1 cellular context compared by ENCODE assay signal in the genomic region with DNA sequence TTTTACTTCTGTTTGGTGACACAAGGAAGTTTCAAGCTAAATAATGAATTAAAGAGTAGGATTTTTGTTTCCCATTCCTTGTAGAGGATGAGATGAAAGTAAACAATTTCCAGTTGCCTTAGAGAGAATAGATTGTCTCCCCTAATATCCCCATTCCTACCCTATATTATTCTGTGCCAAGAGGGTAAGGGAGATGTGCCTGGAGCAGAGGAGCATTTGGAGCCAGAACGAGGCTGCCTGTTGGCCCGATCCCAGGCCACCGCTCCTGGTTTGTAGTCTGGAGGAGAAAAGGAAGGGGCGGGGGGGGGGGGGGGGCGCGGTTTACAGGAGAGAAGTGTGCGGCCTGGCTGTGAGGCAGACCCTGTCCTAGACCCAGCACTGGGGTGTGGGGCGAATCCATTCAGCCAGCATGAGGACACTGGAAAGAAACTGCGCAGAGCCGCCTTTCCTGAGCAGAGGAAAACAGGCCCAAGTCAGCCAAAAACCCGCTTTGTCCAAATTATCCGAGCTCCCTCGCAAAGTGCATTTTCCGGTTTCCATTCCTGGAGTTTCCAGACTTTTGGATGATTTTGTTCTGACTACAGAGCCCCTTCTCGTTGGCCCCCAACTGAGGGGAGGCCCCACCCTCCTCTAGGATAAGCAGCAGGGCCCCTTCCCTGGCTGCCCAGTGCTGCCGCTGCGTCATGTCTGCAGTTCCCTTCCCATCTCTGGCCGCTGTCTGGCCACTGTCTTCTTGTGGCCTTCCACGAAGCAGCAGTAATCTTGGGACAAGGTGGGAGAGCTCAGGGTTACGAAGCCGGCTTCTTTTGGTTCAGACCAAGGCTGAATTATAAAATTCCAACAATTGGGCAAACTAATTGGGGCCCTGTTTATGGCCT.
TF ChIP-seq lines count a peak whose summit lies in the region.

No MANE protein-coding gene starts in this region.

TF ChIP-seq in endothelial cell of umbilical vein, 7 proteins besides CTCF, POLR2A, EP300 and RAD21:
- TF ChIP-seq GATA2 (IDR thresholded peaks at IDR 0.05; ENCODE audit: insufficient read depth, insufficient read length, low read depth, low read length) (no peak), POLR2AphosphoS5 (IDR thresholded peaks at IDR 0.05; ENCODE audit: insufficient read depth, low read depth, low read length) (no peak), MYC (IDR thresholded peaks at IDR 0.05; ENCODE audit: low read depth, low read length) (no peak), JUN (IDR thresholded peaks at IDR 0.05; ENCODE audit: borderline replicate concordance, insufficient read depth, insufficient read length, low read depth) (no peak), EZH2 (IDR thresholded peaks at IDR 0.05; ENCODE audit: borderline replicate concordance, low read depth, low read length, severe bottlenecking) (no peak), FOS (IDR thresholded peaks at IDR 0.05; ENCODE audit: borderline replicate concordance, insufficient read depth, low read length) (no peak)
- TF ChIP-seq, protein P1, sequence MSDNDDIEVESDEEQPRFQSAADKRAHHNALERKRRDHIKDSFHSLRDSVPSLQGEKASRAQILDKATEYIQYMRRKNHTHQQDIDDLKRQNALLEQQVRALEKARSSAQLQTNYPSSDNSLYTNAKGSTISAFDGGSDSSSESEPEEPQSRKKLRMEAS (IDR thresholded peaks at IDR 0.05; ENCODE audit: insufficient read depth, insufficient read length): no peak
TF ChIP-seq in endothelial cell of umbilical vein: peak in this region for 0.
